ENCODE assay signal across 8 cellular contexts in the genomic region with DNA sequence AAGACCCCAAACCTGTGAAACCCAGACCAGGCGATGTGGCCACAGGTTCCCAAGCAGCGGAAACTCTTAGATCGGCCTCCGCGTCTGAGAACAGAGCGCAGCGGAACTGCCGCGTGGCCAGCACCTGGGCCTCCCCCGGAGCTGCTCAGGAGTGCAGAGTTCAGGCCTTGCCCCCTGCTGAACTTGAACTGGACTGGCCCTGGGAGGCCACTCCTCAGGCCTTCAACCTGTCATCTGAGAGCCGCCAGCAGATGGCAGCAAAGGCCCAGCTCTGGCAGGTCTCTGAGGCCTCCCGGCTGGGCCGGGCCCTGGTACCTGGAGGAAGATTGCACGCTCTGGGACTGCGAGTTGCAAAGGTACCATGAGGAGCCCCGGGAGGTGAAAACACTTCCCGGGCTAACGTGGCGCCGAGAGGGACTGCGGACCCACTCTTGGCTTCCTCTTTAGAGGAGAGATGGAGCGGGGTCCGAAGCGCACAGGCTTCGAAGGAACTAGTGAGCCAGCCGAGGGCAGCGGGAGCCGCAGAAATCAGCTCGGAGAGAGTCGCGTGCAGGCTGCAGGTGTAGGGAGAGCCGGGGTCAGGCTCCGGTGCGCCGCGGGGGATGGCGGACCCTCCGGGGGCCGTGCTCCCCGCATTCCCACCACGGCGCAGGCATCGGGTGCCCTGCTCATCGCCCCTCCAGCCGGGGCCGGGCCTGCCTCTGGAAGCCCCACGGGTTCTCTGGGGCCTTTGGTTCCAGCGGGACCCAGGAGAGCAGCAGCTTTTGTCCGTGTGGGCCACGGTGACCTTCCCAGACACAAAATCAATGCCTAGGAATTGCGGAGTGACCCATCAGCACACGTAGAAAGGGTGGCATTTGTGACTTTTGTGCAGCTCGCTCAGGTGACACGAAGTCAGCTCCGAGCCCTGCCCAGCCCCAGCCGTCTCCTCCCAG.
DNase-seq lines count a peak whose midpoint lies in the region; ATAC-seq, FAIRE-seq and TF ChIP-seq lines count a peak whose summit lies in the region.

No MANE protein-coding gene starts in this region.

- H3K4me3 Mint-ChIP-seq in neural crest cell = no peak overlapping the region
- H3K4me3 Mint-ChIP-seq in stimulated activated naive CD8-positive, alpha-beta T cell treated with anti-CD3 and anti-CD28 coated beads, Interleukin-15, amount 100 ng/mL, for 72 hours = peak overlapping the region; percentile 81 to 87

- no peak overlapping the region for H3K27ac Mint-ChIP-seq in neural crest cell (ENCODE audit: unreplicated experiment)
- peak overlapping the region in 1 of 2 donors; percentile 56 for H3K27ac Mint-ChIP-seq in stimulated activated naive CD8-positive, alpha-beta T cell treated with anti-CD3 and anti-CD28 coated beads, Interleukin-15, amount 100 ng/mL, for 72 hours

- H3K4me3 ChIP-seq in Peyer's patch (peak overlapping the region; percentile 21 to 51 (median 38)), fibroblast of villous mesenchyme (ENCODE audit: low read depth, low read length) (peak overlapping the region; percentile 15)

- H3K36me3 Mint-ChIP-seq in neural crest cell (ENCODE audit: low read depth) = no peaks in the 10 kb centered on the region

- peak; percentile 26 for DNase-seq in DMS79 (lab: John Stamatoyannopoulos, UW)
- peak; percentile 66 for DNase-seq in HTR-8/SVneo (ENCODE audit: insufficient read length, low spot score)
- peak; percentile 87 to 96 (median 94) for DNase-seq in Peyer's patch
- DNase-seq in activated T-helper 9 cell treated with anti-CD3 and anti-CD28 coated beads, Interleukin-2, amount 50 U/mL, for 16 hours (ENCODE audit: low read depth) = peak; percentile 80
- peak; percentile 59 for DNase-seq in fibroblast of villous mesenchyme (ENCODE audit: low read depth)
- peak; percentile 95 for DNase-seq in neural crest cell (ENCODE audit: low read depth, low spot score)
- DNase-seq in stimulated activated naive CD8-positive, alpha-beta T cell treated with anti-CD3 and anti-CD28 coated beads, Interleukin-15, amount 100 ng/mL, for 72 hours = peak; percentile 84 to 87

- H3K4me1 Mint-ChIP-seq in neural crest cell = no peaks in the 10 kb centered on the region
- H3K4me1 Mint-ChIP-seq in stimulated activated naive CD8-positive, alpha-beta T cell treated with anti-CD3 and anti-CD28 coated beads, Interleukin-15, amount 100 ng/mL, for 72 hours = peaks cover 15% of the 10 kb centered on the region

- no peak for FAIRE-seq in HTR-8/SVneo (lab: Jason Lieb, UNC)

- no peaks in the 10 kb centered on the region for H3K36me3 ChIP-seq in Peyer's patch

- no peak overlapping the region for H3K27ac ChIP-seq in Peyer's patch

- H3K27me3 ChIP-seq in Peyer's patch = peaks cover 0 to 3% of the 10 kb centered on the region in 2 donors

- no peak for TF ChIP-seq POLR2A in Peyer's patch (IDR thresholded peaks at IDR 0.05)

- H3K9me3 Mint-ChIP-seq in neural crest cell = no peaks in the 10 kb centered on the region
- peaks cover 5 to 11% of the 10 kb centered on the region in 2 donors for H3K9me3 Mint-ChIP-seq in stimulated activated naive CD8-positive, alpha-beta T cell treated with anti-CD3 and anti-CD28 coated beads, Interleukin-15, amount 100 ng/mL, for 72 hours

- H3K4me1 ChIP-seq in Peyer's patch = peaks cover 0 to 8% (median 0%) of the 10 kb centered on the region in 4 donors

- peaks cover 0 to 4% (median 0%) of the 10 kb centered on the region in 4 donors for H3K9me3 ChIP-seq in Peyer's patch

- TF ChIP-seq CTCF in Peyer's patch (IDR thresholded peaks at IDR 0.05) (peak; percentile 66 to 91 (median 87)), fibroblast of villous mesenchyme (IDR thresholded peaks at IDR 0.05; ENCODE audit: insufficient read depth, low read depth, low read length) (peak; percentile 89), neural crest cell (conservative IDR thresholded peaks at IDR 0.05) (peak; percentile 96)

- peak; percentile 97 for ATAC-seq in GM21447 (IDR thresholded peaks at IDR 0.05; ENCODE audit: unreplicated experiment)
- peak; percentile 91 for ATAC-seq in stimulated activated naive CD8-positive, alpha-beta T cell treated with anti-CD3 and anti-CD28 coated beads, Interleukin-15, amount 100 ng/mL, for 72 hours

- H3K27me3 Mint-ChIP-seq in neural crest cell (ENCODE audit: low read depth) = peaks cover 23% of the 10 kb centered on the region
- peaks cover 49% of the 10 kb centered on the region for H3K27me3 Mint-ChIP-seq in stimulated activated naive CD8-positive, alpha-beta T cell treated with anti-CD3 and anti-CD28 coated beads, Interleukin-15, amount 100 ng/mL, for 72 hours

Comparison
In these comparisons a context has a peak if more than half of its experiments do, and no peak if none do; other contexts are left out.
1. DNase-seq: peak in every context shown above with its lines; median percentile 95 in neural crest cell; 94 in Peyer's patch; 86 in stimulated activated naive CD8-positive, alpha-beta T cell treated with anti-CD3 and anti-CD28 coated beads, Interleukin-15, amount 100 ng/mL, for 72 hours; 80 in activated T-helper 9 cell treated with anti-CD3 and anti-CD28 coated beads, Interleukin-2, amount 50 U/mL, for 16 hours; 66 in HTR-8/SVneo; 59 in fibroblast of villous mesenchyme; 26 in DMS79.